ENCODE assay signal across 28 cellular contexts in genomic region chr1:93321720-93322119, GRCh38.
"Had no signal": no experiment of that assay in that cellular context is flagged by ENCODE, and none has a peak within 500 bp of the region (broad histone marks: within the 10 kb centered on the region; RNA-seq: fewer than 3 reads in every experiment).

No MANE protein-coding gene starts in this region.

- H3K27me3 Mint-ChIP-seq: naive thymus-derived CD4-positive, alpha-beta T cell; progenitor cell of endocrine pancreas; stimulated activated naive B cell treated with anti-CD40 and anti-IgM and Interleukin-4, amounts not matched to agents 10 μg/mL and 1 μg/mL and 100 μg/mL, for 72 hours; stimulated activated naive CD8-positive, alpha-beta T cell treated with anti-CD3 and anti-CD28 coated beads, Interleukin-15, Interleukin-2, amounts not matched to agents 100 ng/mL and 50 ng/mL, for 24 hours; type B pancreatic cell had no signal

- DNase-seq: naive thymus-derived CD4-positive, alpha-beta T cell; natural killer cell; occipital lobe; ovary; posterior cingulate gyrus; psoas muscle; right cardiac atrium; right lobe of liver; sigmoid colon; stimulated activated CD4-positive, alpha-beta T cell treated with anti-CD3 and anti-CD28 coated beads, Interleukin-15, amount 100 ng/mL, for 24 hours; stimulated activated CD4-positive, alpha-beta T cell treated with anti-CD3 and anti-CD28 coated beads, Interleukin-2, amount 100 ng/mL, for 24 hours; stimulated activated CD4-positive, alpha-beta T cell treated with anti-CD3 and anti-CD28 coated beads, Interleukin-2, amount 100 ng/mL, for 48 hours; stimulated activated CD4-positive, alpha-beta T cell treated with anti-CD3 and anti-CD28 coated beads, Interleukin-4, amount 100 ng/mL, for 24 hours; stimulated activated naive B cell treated with anti-CD40 and anti-IgM and Interleukin-4, amounts not matched to agents 10 μg/mL and 1 μg/mL and 100 μg/mL, for 72 hours; stimulated activated naive CD4-positive, alpha-beta T cell treated with Interleukin-2 at 50 U/mL for 16 hours; testis; tibial artery; transverse colon; upper lobe of right lung; uterus had no signal

- H3K36me3 ChIP-seq: neural progenitor cell, ovary, sigmoid colon, stomach, tibial artery, transverse colon, upper lobe of right lung, uterus had no signal

- H3K36me3 Mint-ChIP-seq: natural killer cell; stimulated activated effector memory CD8-positive, alpha-beta T cell treated with anti-CD3 and anti-CD28 coated beads, Interleukin-12 subunit alpha, Interleukin-12 subunit beta, amount 100 ng/mL, for 72 hours had no signal

- H3K27ac Mint-ChIP-seq: naive thymus-derived CD4-positive, alpha-beta T cell; natural killer cell; nephron; neural progenitor cell; progenitor cell of endocrine pancreas; stimulated activated effector memory CD8-positive, alpha-beta T cell treated with anti-CD3 and anti-CD28 coated beads, Interleukin-12 subunit alpha, Interleukin-12 subunit beta, amount 100 ng/mL, for 72 hours; stimulated activated naive B cell treated with anti-CD40 and anti-IgM and Interleukin-4, amounts not matched to agents 10 μg/mL and 1 μg/mL and 100 μg/mL, for 72 hours; stimulated activated naive CD8-positive, alpha-beta T cell treated with anti-CD3 and anti-CD28 coated beads, Interleukin-15, Interleukin-2, amounts not matched to agents 100 ng/mL and 50 ng/mL, for 24 hours had no signal

- H3K79me2 ChIP-seq: parathyroid adenoma had no signal

- ATAC-seq: naive thymus-derived CD4-positive, alpha-beta T cell; natural killer cell; psoas muscle; right cardiac atrium; right lobe of liver; stimulated activated effector memory CD8-positive, alpha-beta T cell treated with anti-CD3 and anti-CD28 coated beads, Interleukin-12 subunit alpha, Interleukin-12 subunit beta, amount 100 ng/mL, for 72 hours; stimulated activated naive B cell treated with anti-CD40 and anti-IgM and Interleukin-4, amounts not matched to agents 10 μg/mL and 1 μg/mL and 100 μg/mL, for 72 hours had no signal

- H3K27me3 ChIP-seq: neural progenitor cell, ovary, right lobe of liver, sigmoid colon, stomach, testis, tibial artery, transverse colon, upper lobe of right lung, uterus had no signal

- H3K9me3 Mint-ChIP-seq: naive thymus-derived CD4-positive, alpha-beta T cell; natural killer cell; nephron; stimulated activated effector memory CD8-positive, alpha-beta T cell treated with anti-CD3 and anti-CD28 coated beads, Interleukin-12 subunit alpha, Interleukin-12 subunit beta, amount 100 ng/mL, for 72 hours; stimulated activated naive B cell treated with anti-CD40 and anti-IgM and Interleukin-4, amounts not matched to agents 10 μg/mL and 1 μg/mL and 100 μg/mL, for 72 hours; stimulated activated naive CD8-positive, alpha-beta T cell treated with anti-CD3 and anti-CD28 coated beads, Interleukin-15, Interleukin-2, amounts not matched to agents 100 ng/mL and 50 ng/mL, for 24 hours; type B pancreatic cell had no signal

- H2AFZ ChIP-seq: neural progenitor cell, parathyroid adenoma had no signal

- H3K4me2 ChIP-seq: neural progenitor cell had no signal

- H3K4me3 ChIP-seq: neural progenitor cell, ovary, psoas muscle, right lobe of liver, sigmoid colon, stomach, testis, tibial artery, transverse colon, upper lobe of right lung, uterus had no signal

- H3K4me1 ChIP-seq: parathyroid adenoma, psoas muscle, sigmoid colon, tibial artery, upper lobe of right lung, uterus had no signal

- H3K4me3 Mint-ChIP-seq: naive thymus-derived CD4-positive, alpha-beta T cell; natural killer cell; nephron; neural progenitor cell; stimulated activated effector memory CD8-positive, alpha-beta T cell treated with anti-CD3 and anti-CD28 coated beads, Interleukin-12 subunit alpha, Interleukin-12 subunit beta, amount 100 ng/mL, for 72 hours; stimulated activated naive B cell treated with anti-CD40 and anti-IgM and Interleukin-4, amounts not matched to agents 10 μg/mL and 1 μg/mL and 100 μg/mL, for 72 hours; stimulated activated naive CD8-positive, alpha-beta T cell treated with anti-CD3 and anti-CD28 coated beads, Interleukin-15, Interleukin-2, amounts not matched to agents 100 ng/mL and 50 ng/mL, for 24 hours had no signal

- H3K4me1 Mint-ChIP-seq: naive thymus-derived CD4-positive, alpha-beta T cell; natural killer cell; nephron; neural progenitor cell; stimulated activated effector memory CD8-positive, alpha-beta T cell treated with anti-CD3 and anti-CD28 coated beads, Interleukin-12 subunit alpha, Interleukin-12 subunit beta, amount 100 ng/mL, for 72 hours; stimulated activated naive B cell treated with anti-CD40 and anti-IgM and Interleukin-4, amounts not matched to agents 10 μg/mL and 1 μg/mL and 100 μg/mL, for 72 hours had no signal

- H3K27ac ChIP-seq: neural progenitor cell, ovary, parathyroid adenoma, psoas muscle, right lobe of liver, sigmoid colon, testis, tibial artery, transverse colon, upper lobe of right lung, uterus had no signal

- H3K9ac ChIP-seq: neural progenitor cell, parathyroid adenoma had no signal

- H3K9me3 ChIP-seq: ovary, psoas muscle, right lobe of liver, sigmoid colon, stomach, testis, tibial artery, transverse colon, upper lobe of right lung, uterus had no signal
